ENCODE assay signal across 29 cellular contexts in the genomic region with DNA sequence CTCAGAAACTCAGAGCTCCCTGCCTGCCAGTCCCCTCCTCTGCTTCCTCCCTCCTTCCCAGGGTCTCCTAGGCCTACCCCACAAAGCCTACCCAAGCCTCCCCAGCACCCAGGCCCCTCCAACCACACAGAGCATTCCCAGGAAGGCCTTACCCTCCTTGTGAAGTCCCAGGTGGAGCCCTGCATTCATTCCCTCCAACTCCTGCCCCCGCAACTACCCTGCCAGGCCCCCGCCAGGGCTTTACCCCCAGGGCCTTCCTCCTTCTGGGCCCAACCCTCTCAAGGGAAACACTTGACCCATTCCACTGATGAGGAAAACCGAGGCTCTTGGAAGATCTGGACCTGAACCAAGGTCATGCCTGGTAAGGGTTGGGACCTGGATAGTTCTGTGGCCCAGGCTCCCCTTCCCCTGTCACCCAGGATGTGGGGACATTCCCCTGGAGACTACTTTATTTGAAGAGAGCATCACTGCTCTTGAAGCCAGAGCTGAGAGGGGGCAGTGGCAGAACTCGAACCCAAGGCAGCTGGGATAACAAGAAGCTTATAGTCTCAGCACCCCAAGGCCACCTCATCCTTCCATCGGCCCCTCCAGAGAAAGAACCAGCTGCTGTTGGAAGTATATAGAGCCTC. TPM values are rescaled to one million over a fixed set of nuclear protein-coding genes. Genes with fewer than 3 reads are reported as not detected.
DNase-seq lines count a peak whose midpoint lies in the region; ATAC-seq and TF ChIP-seq lines count a peak whose summit lies in the region.
"Had no signal": no experiment of that assay in that cellular context is flagged by ENCODE, and none has a peak within 500 bp of the region (broad histone marks: within the 10 kb centered on the region; RNA-seq: fewer than 3 reads in every experiment).

No MANE protein-coding gene starts in this region.

- peak overlapping the region in 1 of 59 donors; percentile 4 for H3K4me3 ChIP-seq in dorsolateral prefrontal cortex
- H3K4me3 ChIP-seq in osteoblast (ENCODE audit: insufficient read depth, low read length) = no peak overlapping the region
- H3K4me3 ChIP-seq: esophagus muscularis mucosa, GM12878, heart left ventricle, mucosa of descending colon, ovary, suprapubic skin had no signal

- no peak for ATAC-seq in stimulated activated naive CD8-positive, alpha-beta T cell treated with anti-CD3 and anti-CD28 coated beads, Interleukin-15, Interleukin-2, amounts not matched to agents 100 U/mL and 50 U/mL, for 24 hours
- ATAC-seq: activated T-helper 17 cell treated with anti-CD3 and anti-CD28 coated beads, Interleukin-2, amount 50 U/mL, for 72 hours; GM12878; HCT116; heart left ventricle; mucosa of descending colon; PC-3 had no signal

- H3K27ac Mint-ChIP-seq in stimulated activated naive CD8-positive, alpha-beta T cell treated with anti-CD3 and anti-CD28 coated beads, Interleukin-15, Interleukin-2, amounts not matched to agents 100 ng/mL and 50 ng/mL, for 24 hours = peak overlapping the region; percentile 16
- H3K27ac Mint-ChIP-seq: activated CD4-positive, alpha-beta memory T cell treated with anti-CD3 and anti-CD28 coated beads, Interleukin-2, amount 10 ng/mL, durations not matched to agents 7 days and 5 days; activated naive CD8-positive, alpha-beta T cell; activated T-helper 17 cell treated with anti-CD3 and anti-CD28 coated beads, Interleukin-2, amount 50 U/mL, for 72 hours; nephron had no signal

- peak overlapping the region; percentile 40 to 99 (median 96) for H3K27ac ChIP-seq in dorsolateral prefrontal cortex
- H3K27ac ChIP-seq in osteoblast (ENCODE audit: low read depth, low read length) = no peak overlapping the region
- H3K27ac ChIP-seq: esophagus muscularis mucosa, heart left ventricle, ovary, suprapubic skin had no signal

- no peaks in the 10 kb centered on the region for H3K36me3 ChIP-seq in osteoblast (ENCODE audit: insufficient read depth, low read length)
- H3K36me3 ChIP-seq: esophagus muscularis mucosa, heart left ventricle, ovary, suprapubic skin had no signal

- no peaks in the 10 kb centered on the region for H3K9me3 ChIP-seq in osteoblast (ENCODE audit: low read depth, low read length)
- H3K9me3 ChIP-seq: esophagus muscularis mucosa, heart left ventricle, mucosa of descending colon, ovary, suprapubic skin had no signal

- intact Hi-C loops in dorsolateral prefrontal cortex (cut with DNase I) (no loop called here), head of caudate nucleus (cut with DNase I) (no loop called here)

- no peaks in the 10 kb centered on the region for H3K36me3 Mint-ChIP-seq in stimulated activated naive CD8-positive, alpha-beta T cell treated with anti-CD3 and anti-CD28 coated beads, Interleukin-15, Interleukin-2, amounts not matched to agents 100 ng/mL and 50 ng/mL, for 24 hours (ENCODE audit: low read depth)
- H3K36me3 Mint-ChIP-seq: activated naive CD8-positive, alpha-beta T cell; CD4-positive, alpha-beta memory T cell had no signal

- H3K4me1 Mint-ChIP-seq in stimulated activated naive CD8-positive, alpha-beta T cell treated with anti-CD3 and anti-CD28 coated beads, Interleukin-15, Interleukin-2, amounts not matched to agents 100 ng/mL and 50 ng/mL, for 24 hours (ENCODE audit: low read depth) = peaks cover 28% of the 10 kb centered on the region
- H3K4me1 Mint-ChIP-seq: nephron had no signal

- H3K9me3 Mint-ChIP-seq in stimulated activated naive CD8-positive, alpha-beta T cell treated with anti-CD3 and anti-CD28 coated beads, Interleukin-15, Interleukin-2, amounts not matched to agents 100 ng/mL and 50 ng/mL, for 24 hours = no peaks in the 10 kb centered on the region
- H3K9me3 Mint-ChIP-seq: activated CD4-positive, alpha-beta memory T cell treated with anti-CD3 and anti-CD28 coated beads, Interleukin-2, amount 10 ng/mL, durations not matched to agents 7 days and 5 days; activated T-helper 17 cell treated with anti-CD3 and anti-CD28 coated beads, Interleukin-2, amount 50 U/mL, for 72 hours; CD4-positive, alpha-beta memory T cell; nephron had no signal

- no peak overlapping the region for H3K4me2 ChIP-seq in osteoblast (ENCODE audit: insufficient read depth, low read length)

- H3K27me3 Mint-ChIP-seq in stimulated activated naive CD8-positive, alpha-beta T cell treated with anti-CD3 and anti-CD28 coated beads, Interleukin-15, Interleukin-2, amounts not matched to agents 100 ng/mL and 50 ng/mL, for 24 hours = no peaks in the 10 kb centered on the region
- H3K27me3 Mint-ChIP-seq: activated CD4-positive, alpha-beta memory T cell treated with anti-CD3 and anti-CD28 coated beads, Interleukin-2, amount 10 ng/mL, durations not matched to agents 7 days and 5 days; activated naive CD8-positive, alpha-beta T cell; activated T-helper 17 cell treated with anti-CD3 and anti-CD28 coated beads, Interleukin-2, amount 50 U/mL, for 72 hours; CD4-positive, alpha-beta memory T cell had no signal

- no peak overlapping the region for H3K4me3 Mint-ChIP-seq in stimulated activated naive CD8-positive, alpha-beta T cell treated with anti-CD3 and anti-CD28 coated beads, Interleukin-15, Interleukin-2, amounts not matched to agents 100 ng/mL and 50 ng/mL, for 24 hours
- H3K4me3 Mint-ChIP-seq: activated CD4-positive, alpha-beta memory T cell treated with anti-CD3 and anti-CD28 coated beads, Interleukin-2, amount 10 ng/mL, durations not matched to agents 7 days and 5 days; activated naive CD8-positive, alpha-beta T cell; activated T-helper 17 cell treated with anti-CD3 and anti-CD28 coated beads, Interleukin-2, amount 50 U/mL, for 72 hours; CD4-positive, alpha-beta memory T cell; nephron had no signal

- no peak for DNase-seq in stimulated activated naive CD8-positive, alpha-beta T cell treated with anti-CD3 and anti-CD28 coated beads, Interleukin-15, Interleukin-2, amounts not matched to agents 100 U/mL and 50 U/mL, for 24 hours
- peak in 1 of 10 donors; percentile 35 for DNase-seq in dorsolateral prefrontal cortex
- peak; percentile 65 for DNase-seq in osteoblast (ENCODE audit: insufficient read length, low spot score, missing footprints)
- DNase-seq in head of caudate nucleus = no peak
- DNase-seq in activated CD8-positive, alpha-beta memory T cell treated with anti-CD3 and anti-CD28 coated beads, Interleukin-2, amount 50 U/mL, for 48 hours = no peak
- DNase-seq in cerebellar nuclear complex (lab: John Stamatoyannopoulos, UW) = no peak
- DNase-seq: activated CD4-positive, alpha-beta memory T cell treated with anti-CD3 and anti-CD28 coated beads, Interleukin-2, amount 10 ng/mL, durations not matched to agents 7 days and 5 days; CD4-positive, alpha-beta memory T cell; dermis blood vessel endothelial cell; foreskin fibroblast; MV-4-11; NCI-H1436; NCI-H2081 treated with DMSO at 0.1 percent for 48 hours; NCI-H226; NCI-H526 treated with DMSO at 0.1 percent for 48 hours; ovary; PC-3; stimulated activated CD4-positive, alpha-beta T cell treated with anti-CD3 and anti-CD28 coated beads, Interleukin-15, amount 100 ng/mL, for 24 hours; stimulated activated CD4-positive, alpha-beta T cell treated with anti-CD3 and anti-CD28 coated beads, Interleukin-4, amount 100 ng/mL, for 4 hours had no signal

- H3K4me1 ChIP-seq in osteoblast (ENCODE audit: insufficient read depth, low read length) = no peaks in the 10 kb centered on the region

- H3K27me3 ChIP-seq in dorsolateral prefrontal cortex (no peaks in the 10 kb centered on the region), osteoblast (ENCODE audit: insufficient read depth, low read length) (no peaks in the 10 kb centered on the region)
- H3K27me3 ChIP-seq: esophagus muscularis mucosa, heart left ventricle, ovary, suprapubic skin had no signal

- no peak for TF ChIP-seq CTCF in dorsolateral prefrontal cortex (IDR thresholded peaks at IDR 0.05 in 54 of 56, conservative IDR thresholded peaks at IDR 0.05 in 2 of 56; ENCODE audit: low read depth in 1 of 56, partially characterized antibody in 56 of 56)
- no peak for TF ChIP-seq CTCF in osteoblast (IDR thresholded peaks at IDR 0.05; ENCODE audit: extremely low read depth, low read depth, low read length)

- no peak overlapping the region for H2AFZ ChIP-seq in osteoblast (ENCODE audit: low read length)

- no peaks in the 10 kb centered on the region for H4K20me1 ChIP-seq in osteoblast (ENCODE audit: insufficient read depth, low read length)

- no peaks in the 10 kb centered on the region for H3K79me2 ChIP-seq in osteoblast (ENCODE audit: insufficient read depth, low read length)

RNA-seq across cellular contexts. Expression of a gene that starts 12.5 kb away (rescaled TPM):
- total RNA-seq in dorsolateral prefrontal cortex (100 to 1,000 TPM in 55 of 120 experiments, 10 to 100 TPM in 65; 20.8 to 459 (median 91.3) TPM), osteoblast (under 0.01 TPM in 2 replicates)
- total RNA-seq: activated T-helper 17 cell treated with anti-CD3 and anti-CD28 coated beads, Interleukin-2, amount 50 U/mL, for 72 hours had no signal

RNA-seq across cellular contexts. Expression of a gene that starts 26.9 kb away (rescaled TPM):
- 10 to 100 TPM; 36.8 to 68.6 (median 51.1) TPM for total RNA-seq in dorsolateral prefrontal cortex
- total RNA-seq in osteoblast = 85.8 and 88.4 TPM in 2 replicates

Comparison
In these comparisons a context has a peak if more than half of its experiments do, and no peak if none do; other contexts are left out.
1. RNA of a gene that starts 12.5 kb away (total RNA-seq): 20.8 to 459 TPM in dorsolateral prefrontal cortex; under 0.01 TPM in osteoblast; every median in the first group is over 10 times any median in the second.